ENCODE assay signal across 12 cellular contexts in the genomic region with DNA sequence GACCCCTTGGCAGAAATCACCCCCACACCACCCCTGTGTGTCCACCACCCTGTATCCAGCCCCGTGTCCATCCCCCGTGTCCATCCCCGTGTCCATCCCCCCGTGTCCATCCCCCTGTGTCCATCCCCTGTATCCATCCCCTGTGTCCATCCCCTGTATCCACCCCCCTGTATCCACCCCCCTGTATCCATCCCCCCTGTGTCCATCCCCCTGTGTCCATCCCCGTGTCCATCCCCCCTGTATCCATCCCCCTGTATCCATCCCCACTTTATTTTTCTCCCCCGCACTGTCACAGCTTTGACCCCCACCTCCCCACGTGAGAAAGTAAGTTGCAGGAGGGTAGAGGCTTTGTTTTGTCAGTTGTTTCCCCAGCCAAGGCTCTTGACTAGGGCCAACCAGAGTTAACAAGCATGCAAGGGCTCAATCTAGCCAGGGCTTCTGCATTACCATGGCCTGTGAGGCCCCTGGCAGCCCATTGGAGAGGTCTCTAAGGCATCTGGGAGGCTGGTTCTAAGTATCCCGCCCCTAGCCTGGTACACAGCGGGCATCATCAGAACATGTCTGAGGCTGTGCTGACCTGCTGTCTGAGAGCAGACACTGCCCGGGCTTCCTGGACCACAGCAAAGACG. TPM values are rescaled to one million over a fixed set of nuclear protein-coding genes. Genes with fewer than 3 reads are reported as not detected.
DNase-seq lines count a peak whose midpoint lies in the region; ATAC-seq, FAIRE-seq and TF ChIP-seq lines count a peak whose summit lies in the region.
"Had no signal": no experiment of that assay in that cellular context is flagged by ENCODE, and none has a peak within 500 bp of the region (broad histone marks: within the 10 kb centered on the region; RNA-seq: fewer than 3 reads in every experiment).

No MANE protein-coding gene starts in this region.

- FAIRE-seq in bronchial epithelial cell (lab: Jason Lieb, UNC): peak; percentile 99

- no peak overlapping the region for H3K27ac Mint-ChIP-seq in stimulated activated memory B cell treated with anti-CD40 and anti-IgM and Interleukin-4, amounts not matched to agents 10 μg/mL and 1 μg/mL and 100 μg/mL, for 72 hours

- DNase-seq in NCI-H345 (lab: John Stamatoyannopoulos, UW): peak; percentile 17
- DNase-seq in NCI-H345 treated with DMSO at 0.1 percent for 48 hours (lab: John Stamatoyannopoulos, UW; ENCODE audit: unreplicated experiment): no peak
- peak; percentile 84 for DNase-seq in HuH-7.5 (ENCODE audit: low spot score)
- no peak for DNase-seq in bronchial epithelial cell (ENCODE audit: low read depth)
- no peak for DNase-seq in NCI-H2171 (lab: John Stamatoyannopoulos, UW)
- DNase-seq: heart right ventricle, sigmoid colon had no signal

- ATAC-seq in stimulated activated memory B cell treated with anti-CD40 and anti-IgM and Interleukin-4, amounts not matched to agents 10 μg/mL and 1 μg/mL and 100 μg/mL, for 72 hours: peak; percentile 62
- ATAC-seq in HG03442 (IDR thresholded peaks at IDR 0.05; ENCODE audit: unreplicated experiment): no peak
- no peak for ATAC-seq in GM21529 (IDR thresholded peaks at IDR 0.05; ENCODE audit: unreplicated experiment)

- peaks cover 30% of the 10 kb centered on the region for H3K4me1 Mint-ChIP-seq in stimulated activated memory B cell treated with anti-CD40 and anti-IgM and Interleukin-4, amounts not matched to agents 10 μg/mL and 1 μg/mL and 100 μg/mL, for 72 hours

- no peaks in the 10 kb centered on the region for H3K36me3 ChIP-seq in bronchial epithelial cell (ENCODE audit: control insufficient read depth, insufficient read depth, low read length)
- H3K36me3 ChIP-seq: BE2C, heart right ventricle, sigmoid colon had no signal

- no peak overlapping the region for H3K4me3 ChIP-seq in bronchial epithelial cell (ENCODE audit: low read depth, low read length)
- H3K4me3 ChIP-seq: heart right ventricle, sigmoid colon had no signal

- no peak overlapping the region for H3K4me3 Mint-ChIP-seq in stimulated activated memory B cell treated with anti-CD40 and anti-IgM and Interleukin-4, amounts not matched to agents 10 μg/mL and 1 μg/mL and 100 μg/mL, for 72 hours
- H3K4me3 Mint-ChIP-seq: brain had no signal

- no peaks in the 10 kb centered on the region for H3K36me3 Mint-ChIP-seq in stimulated activated memory B cell treated with anti-CD40 and anti-IgM and Interleukin-4, amounts not matched to agents 10 μg/mL and 1 μg/mL and 100 μg/mL, for 72 hours
- H3K36me3 Mint-ChIP-seq: brain had no signal

- no peak for TF ChIP-seq CTCF in bronchial epithelial cell (IDR thresholded peaks at IDR 0.05; ENCODE audit: insufficient read depth, low read length, severe bottlenecking)

- no peaks in the 10 kb centered on the region for H3K9me3 Mint-ChIP-seq in stimulated activated memory B cell treated with anti-CD40 and anti-IgM and Interleukin-4, amounts not matched to agents 10 μg/mL and 1 μg/mL and 100 μg/mL, for 72 hours

- no peaks in the 10 kb centered on the region for H3K27me3 ChIP-seq in bronchial epithelial cell (ENCODE audit: control insufficient read depth, insufficient read depth, low read length)
- H3K27me3 ChIP-seq: BE2C had no signal

- H3K27me3 Mint-ChIP-seq in stimulated activated memory B cell treated with anti-CD40 and anti-IgM and Interleukin-4, amounts not matched to agents 10 μg/mL and 1 μg/mL and 100 μg/mL, for 72 hours: no peaks in the 10 kb centered on the region

RNA-seq across cellular contexts. Expression of gene SIRPA, which starts 18.1 kb away (rescaled TPM):
- 5.0 and 6.8 TPM in 2 replicates for total RNA-seq in bronchial epithelial cell

Comparison
In these comparisons a context has a peak if more than half of its experiments do, and no peak if none do; other contexts are left out.
1. DNase-seq: peak in NCI-H345 (single experiment) and HuH-7.5 (single experiment); none in NCI-H345 treated with DMSO at 0.1 percent for 48 hours (single experiment), bronchial epithelial cell (single experiment) and NCI-H2171 (single experiment).